In genomic region chr15:72599855-72600464, GRCh38 we compare ENCODE assay signal across 8 cellular contexts. TPM values are rescaled to one million over a fixed set of nuclear protein-coding genes. Genes with fewer than 3 reads are reported as not detected.
DNase-seq lines count a peak whose midpoint lies in the region; ATAC-seq and TF ChIP-seq lines count a peak whose summit lies in the region.

No MANE protein-coding gene starts in this region.

- H3K27me3 ChIP-seq in adrenal gland, result no peaks in the 10 kb centered on the region
- H3K27me3 ChIP-seq in tibial artery, result no peaks in the 10 kb centered on the region

- no peaks in the 10 kb centered on the region for H3K36me3 ChIP-seq in adrenal gland (replicated peaks in 1 of 2)
- H3K36me3 ChIP-seq in tibial artery, result no peaks in the 10 kb centered on the region

- H3K9me3 ChIP-seq in adrenal gland (replicated peaks in 1 of 3) (no peaks in the 10 kb centered on the region), tibial artery (no peaks in the 10 kb centered on the region)

- WGBS in adrenal gland, 4 donors, result 4 to 16% (median 10%) methylated on average over 2 of the region's 2 CpGs

- H3K4me1 ChIP-seq in adrenal gland (replicated peaks in 1 of 2) (no peaks in the 10 kb centered on the region), tibial artery (no peaks in the 10 kb centered on the region)

- peak; percentile 66 for TF ChIP-seq CTCF in AG09309 (IDR thresholded peaks at IDR 0.05; ENCODE audit: control insufficient read depth, insufficient read depth, low read depth, low read length, missing control alignments)
- peak; percentile 48 to 66 (median 60) for TF ChIP-seq CTCF in adrenal gland (IDR thresholded peaks at IDR 0.05)
- peak; percentile 51 to 62 for TF ChIP-seq CTCF in tibial artery (IDR thresholded peaks at IDR 0.05)

- ATAC-seq in HG02798 (IDR thresholded peaks at IDR 0.05; ENCODE audit: poor library complexity, unreplicated experiment) (no peak), HG02588 (IDR thresholded peaks at IDR 0.05; ENCODE audit: unreplicated experiment) (no peak)

- intact Hi-C loops in adrenal gland (cut with DNase I), result loop anchor here in 1 of 2 donors (10.0 kb wide), 1 partner anchor 75 kb away; no protein-coding TSS in a partner anchor
- intact Hi-C loops in tibial artery (cut with DNase I; ENCODE audit: low total_unique reads), result no loop called here

- H3K27ac ChIP-seq in adrenal gland (no peak overlapping the region), tibial artery (no peak overlapping the region)

- H3K4me3 ChIP-seq in AG09309 (ENCODE audit: control insufficient read depth, low read depth, low read length) (no peak overlapping the region), adrenal gland (no peak overlapping the region), tibial artery (no peak overlapping the region)

- no peak for TF ChIP-seq POLR2A in adrenal gland (IDR thresholded peaks at IDR 0.05)

- peak; percentile 28 for DNase-seq in AG09309 (ENCODE audit: low read depth)
- DNase-seq in EL, result peak; percentile 59
- DNase-seq in NCI-H1105 (lab: John Stamatoyannopoulos, UW), result peak; percentile 44
- peak in 5 of 7 donors; percentile 33 to 64 (median 41) for DNase-seq in adrenal gland
- DNase-seq in iPS-NIHi11 (ENCODE audit: low spot score), result peak; percentile 56
- DNase-seq in tibial artery, result no peak

RNA-seq across cellular contexts. Expression of gene GOLGA6B, which starts 54.5 kb away (rescaled TPM):
- under 1 TPM in 1 of 8 donors, not detected in 7; 0.11 TPM for total RNA-seq in adrenal gland
- not detected for polyA plus RNA-seq in adrenal gland

Comparison
In these comparisons a context has a peak if more than half of its experiments do, and no peak if none do; other contexts are left out.
1. DNase-seq: peak in AG09309 (single experiment), EL (single experiment), NCI-H1105 (single experiment), adrenal gland (5 of 7) and iPS-NIHi11 (single experiment); none in tibial artery (0 of 2).
2. Peak in every context shown above with its lines, with median percentiles within 50 percentile points of each other: CTCF ChIP-seq.